Comparison of ENCODE assay signal across 12 cellular contexts in the genomic region with DNA sequence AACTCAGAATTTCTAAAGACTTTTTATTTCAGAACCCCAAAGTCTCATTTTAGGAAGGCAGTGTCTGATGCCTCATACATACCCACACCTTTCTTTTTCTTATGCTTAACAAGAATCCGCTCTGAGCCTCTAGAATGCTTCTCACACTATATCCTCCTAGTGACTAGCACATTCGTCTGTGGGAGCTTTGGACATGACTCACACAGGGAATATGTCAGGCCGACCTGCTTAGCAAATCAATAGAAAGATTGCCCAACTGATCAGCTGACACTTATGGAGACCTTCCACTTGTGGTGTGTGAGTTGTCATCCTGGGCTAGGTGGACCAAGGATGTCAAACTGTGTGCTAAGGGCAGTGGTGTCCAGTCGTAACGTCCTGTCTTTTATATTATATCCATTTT.
A peak's percentile ranks its signal among the peaks of the same experiment; 100 is the strongest.
DNase-seq lines count a peak whose midpoint lies in the region; ATAC-seq and TF ChIP-seq lines count a peak whose summit lies in the region.
"Had no signal": no experiment of that assay in that cellular context is flagged by ENCODE, and none has a peak within 500 bp of the region (broad histone marks: within the 10 kb centered on the region; RNA-seq: fewer than 3 reads in every experiment).

No MANE protein-coding gene starts in this region.

- H3K27me3 Mint-ChIP-seq in Calu3 (ENCODE audit: unreplicated experiment) = peaks cover 60% of the 10 kb centered on the region

- H3K36me3 ChIP-seq in brain microvascular endothelial cell (replicated peaks) (no peaks in the 10 kb centered on the region), right lobe of liver (no peaks in the 10 kb centered on the region), testis (ENCODE audit: low read depth, missing control alignments) (no peaks in the 10 kb centered on the region)
- H3K36me3 ChIP-seq: uterus had no signal

- no peak overlapping the region for H3K4me3 Mint-ChIP-seq in Calu3 (ENCODE audit: low read depth, unreplicated experiment)
- H3K4me3 Mint-ChIP-seq: activated CD4-positive, alpha-beta memory T cell treated with anti-CD3 and anti-CD28 coated beads for 36 hours; CD8-positive, alpha-beta T cell had no signal

- peak; percentile 46 to 94 (median 51) for ATAC-seq in right lobe of liver
- ATAC-seq: CD8-positive, alpha-beta T cell had no signal

- DNase-seq in Calu3 (peak; percentile 7), NB4 (ENCODE audit: low read depth) (peak; percentile 33), brain microvascular endothelial cell (peak; percentile 84), right lobe of liver (no peak), SHP77 treated with DMSO at 0.1 percent for 48 hours (lab: John Stamatoyannopoulos, UW) (no peak), mucosa of gallbladder (ENCODE audit: low spot score) (no peak), UCSD-AML1 (lab: John Stamatoyannopoulos, UW; ENCODE audit: unreplicated experiment) (no peak), testis (no peak)
- DNase-seq: activated CD4-positive, alpha-beta memory T cell treated with anti-CD3 and anti-CD28 coated beads for 36 hours; CD8-positive, alpha-beta T cell; NCI-H345 had no signal

- CTCF ChIA-PET in Calu3 (lab: Charles Lee) = no interaction called here

- no peaks in the 10 kb centered on the region for H3K9me3 Mint-ChIP-seq in Calu3 (ENCODE audit: low read depth, unreplicated experiment)
- H3K9me3 Mint-ChIP-seq: activated CD4-positive, alpha-beta memory T cell treated with anti-CD3 and anti-CD28 coated beads for 36 hours; CD8-positive, alpha-beta T cell had no signal

- no peak overlapping the region for H3K27ac ChIP-seq in brain microvascular endothelial cell
- no peak overlapping the region for H3K27ac ChIP-seq in right lobe of liver
- H3K27ac ChIP-seq in testis = no peak overlapping the region
- H3K27ac ChIP-seq: uterus had no signal

- no peak overlapping the region for H3K4me3 ChIP-seq in NB4 (ENCODE audit: low read depth, low read length)
- no peak overlapping the region for H3K4me3 ChIP-seq in brain microvascular endothelial cell (ENCODE audit: low read depth, low read length)
- no peak overlapping the region for H3K4me3 ChIP-seq in right lobe of liver
- no peak overlapping the region for H3K4me3 ChIP-seq in testis
- H3K4me3 ChIP-seq: uterus had no signal

- H3K27me3 ChIP-seq in brain microvascular endothelial cell (replicated peaks) (no peaks in the 10 kb centered on the region), right lobe of liver (no peaks in the 10 kb centered on the region), testis (no peaks in the 10 kb centered on the region)
- H3K27me3 ChIP-seq: uterus had no signal

- H3K4me1 ChIP-seq in right lobe of liver (no peaks in the 10 kb centered on the region), testis (no peaks in the 10 kb centered on the region)
- H3K4me1 ChIP-seq: uterus had no signal

- H3K9me3 ChIP-seq in right lobe of liver = no peaks in the 10 kb centered on the region
- H3K9me3 ChIP-seq in testis = no peaks in the 10 kb centered on the region
- H3K9me3 ChIP-seq: uterus had no signal

- no TSS peak for BruUV-seq in Calu3 (replicated peaks; lab: Mats Ljungman, UMichigan)

- TF ChIP-seq CTCF in Calu3 (IDR thresholded peaks at IDR 0.05; ENCODE audit: unreplicated experiment) (no peak), NB4 (IDR thresholded peaks at IDR 0.05; ENCODE audit: low read depth, low read length) (no peak), brain microvascular endothelial cell (IDR thresholded peaks at IDR 0.05; ENCODE audit: low read depth, low read length, missing control alignments) (no peak), right lobe of liver (IDR thresholded peaks at IDR 0.05) (no peak), testis (IDR thresholded peaks at IDR 0.05) (no peak)

- 66% methylated on average over 5 of the region's 5 CpGs for WGBS in right lobe of liver (ENCODE audit: insufficient coverage, low coverage, low lambda C conversion rate, missing lambda C conversion rate)
- 93 to 97% methylated on average over 5 of the region's 5 CpGs for WGBS in testis, 2 donors

- H3K36me3 Mint-ChIP-seq in Calu3 (ENCODE audit: insufficient read depth, unreplicated experiment) = no peaks in the 10 kb centered on the region
- H3K36me3 Mint-ChIP-seq: activated CD4-positive, alpha-beta memory T cell treated with anti-CD3 and anti-CD28 coated beads for 36 hours; CD8-positive, alpha-beta T cell had no signal

- H3K4me1 Mint-ChIP-seq in Calu3 (ENCODE audit: low read depth, unreplicated experiment) = no peaks in the 10 kb centered on the region

- in situ Hi-C loops in brain microvascular endothelial cell (cut with HindIII; ENCODE audit: low pct_ligation_motif_present, low sequenced_read_pairs) = no loop called here

- no peak overlapping the region for H3K27ac Mint-ChIP-seq in Calu3 (ENCODE audit: unreplicated experiment)
- H3K27ac Mint-ChIP-seq: activated CD4-positive, alpha-beta memory T cell treated with anti-CD3 and anti-CD28 coated beads for 36 hours; CD8-positive, alpha-beta T cell had no signal

- TF ChIP-seq POLR2A in NB4 (IDR thresholded peaks at IDR 0.05; ENCODE audit: extremely low read depth, insufficient read length) = no peak
- no peak for TF ChIP-seq POLR2A in right lobe of liver (IDR thresholded peaks at IDR 0.05)
- no peak for TF ChIP-seq POLR2A in testis (IDR thresholded peaks at IDR 0.05)

- intact Hi-C loops in Calu3 (cut with micrococcal nuclease; ENCODE audit: unreplicated experiment) = no loop called here
- intact Hi-C loops in right lobe of liver (cut with DNase I) = no loop called here
- intact Hi-C loops in testis (cut with DNase I; ENCODE audit: low total_unique reads) = no loop called here

Comparison
In these comparisons a context has a peak if more than half of its experiments do, and no peak if none do; other contexts are left out.
1. DNase-seq: peak in Calu3 (single experiment), NB4 (single experiment) and brain microvascular endothelial cell (single experiment); none in right lobe of liver (0 of 3), SHP77 treated with DMSO at 0.1 percent for 48 hours (single experiment), mucosa of gallbladder (single experiment), UCSD-AML1 (single experiment) and testis (single experiment).